In genomic region chr16:33920761-33921545, GRCh38 we compare ENCODE assay signal across 8 cellular contexts.
A peak's percentile ranks its signal among the peaks of the same experiment; 100 is the strongest.
DNase-seq lines count a peak whose midpoint lies in the region; ATAC-seq, FAIRE-seq and TF ChIP-seq lines count a peak whose summit lies in the region.
"Not testable (repeated sequence)": the region's sequence is repeated elsewhere in the genome, so short reads cannot be mapped to it uniquely, and the experiment has no call there.

No MANE protein-coding gene starts in this region.

- FAIRE-seq in HepG2 (lab: Jason Lieb, UNC) = not testable (repeated sequence)

- not testable (repeated sequence) for H3K79me2 ChIP-seq in HepG2 (ENCODE audit: insufficient read depth, low read length)

- DNase-seq in CD4-positive, alpha-beta T cell; HFFc6; RWPE2 (ENCODE audit: low spot score); HepG2 (ENCODE audit: low spot score); omental fat pad (ENCODE audit: low spot score): not testable (repeated sequence)
- DNase-seq in activated CD8-positive, alpha-beta T cell treated with anti-CD3 and anti-CD28 coated beads, Interleukin-2, amount 10 ng/mL, durations not matched to agents 7 days and 5 days = peak; percentile 19
- DNase-seq in testis = peak; percentile 27

- POLR2A ChIA-PET in CD4-positive, alpha-beta T cell (lab: Charles Lee); activated CD8-positive, alpha-beta T cell treated with anti-CD3 and anti-CD28 coated beads, Interleukin-2, amount 10 ng/mL, durations not matched to agents 7 days and 5 days (lab: Charles Lee); HepG2 (lab: Yijun Ruan, JAX): not testable (repeated sequence)

- H3K27ac Mint-ChIP-seq in CD4-positive, alpha-beta T cell; HFFc6; activated CD8-positive, alpha-beta T cell treated with anti-CD3 and anti-CD28 coated beads, Interleukin-2, amount 10 ng/mL, durations not matched to agents 7 days and 5 days: not testable (repeated sequence)

- H3K4me1 Mint-ChIP-seq in CD4-positive, alpha-beta T cell (ENCODE audit: low read depth); HFFc6 (ENCODE audit: low read depth); activated CD8-positive, alpha-beta T cell treated with anti-CD3 and anti-CD28 coated beads, Interleukin-2, amount 10 ng/mL, durations not matched to agents 7 days and 5 days (ENCODE audit: low read depth): not testable (repeated sequence)

- not testable (repeated sequence) for TF ChIP-seq CTCF in CD4-positive, alpha-beta T cell (IDR thresholded peaks at IDR 0.05); RWPE2 (IDR thresholded peaks at IDR 0.05; ENCODE audit: poor library complexity, severe bottlenecking); HepG2 (CRISPR knock-in tag; IDR thresholded peaks at IDR 0.05); omental fat pad (IDR thresholded peaks at IDR 0.05)
- TF ChIP-seq CTCF in HFFc6 (IDR thresholded peaks at IDR 0.05) (peak; percentile 51; the same call in 1 of the 2 replicates), testis (IDR thresholded peaks at IDR 0.05) (peak in 1 of 3 experiments; percentile 9)

- BruUV-seq in HepG2 (replicated peaks; lab: Mats Ljungman, UMichigan) = not testable (repeated sequence)

- H3K36me3 Mint-ChIP-seq in CD4-positive, alpha-beta T cell (ENCODE audit: low read depth); HFFc6 (ENCODE audit: low read depth); activated CD8-positive, alpha-beta T cell treated with anti-CD3 and anti-CD28 coated beads, Interleukin-2, amount 10 ng/mL, durations not matched to agents 7 days and 5 days (ENCODE audit: low read depth): not testable (repeated sequence)

- intact Hi-C loops in CD4-positive, alpha-beta T cell (cut with DNase I, micrococcal nuclease); HepG2 (cut with micrococcal nuclease; ENCODE audit: unreplicated experiment); testis (cut with DNase I; ENCODE audit: low total_unique reads): not testable (repeated sequence)

- in situ Hi-C loops in HepG2 (cut with HindIII; ENCODE audit: extremely low pct_ligation_motif_present, low pct_unique_long_range_greater_than_20kb) = not testable (repeated sequence)

- CTCF ChIA-PET in CD4-positive, alpha-beta T cell (lab: Charles Lee); activated CD8-positive, alpha-beta T cell treated with anti-CD3 and anti-CD28 coated beads, Interleukin-2, amount 10 ng/mL, durations not matched to agents 7 days and 5 days (lab: Charles Lee); HepG2 (lab: Yijun Ruan, JAX; ENCODE audit: low intra/inter-chr PET ratio, low total read pairs): not testable (repeated sequence)

- WGBS in HepG2 (ENCODE audit: low lambda C conversion rate) = 0% methylated on average over 2 of the region's 18 CpGs
- 51% methylated on average over 3 of the region's 18 CpGs; no CpG with 5 or more reads in 1 of the 2 donors for WGBS in testis, 2 donors

- not testable (repeated sequence) for H3K4me2 ChIP-seq in HepG2 (ENCODE audit: low read depth, low read length)

- TF ChIP-seq POLR2A in HepG2 (IDR thresholded peaks at IDR 0.05; ENCODE audit: insufficient read depth in 1 of 2, low read depth in 2 of 2, low read length in 2 of 2); testis (IDR thresholded peaks at IDR 0.05): not testable (repeated sequence)

- not testable (repeated sequence) for H4K20me1 ChIP-seq in HepG2 (ENCODE audit: insufficient read depth, low read length)

- H3K27me3 Mint-ChIP-seq in CD4-positive, alpha-beta T cell; HFFc6 (ENCODE audit: insufficient read depth); activated CD8-positive, alpha-beta T cell treated with anti-CD3 and anti-CD28 coated beads, Interleukin-2, amount 10 ng/mL, durations not matched to agents 7 days and 5 days (ENCODE audit: low read depth): not testable (repeated sequence)

- H3K36me3 ChIP-seq in RWPE2 (ENCODE audit: low read depth); HepG2 (replicated peaks in 1 of 2; ENCODE audit: control insufficient read depth in 1 of 2, insufficient read depth in 2 of 2, low read length in 2 of 2); testis (ENCODE audit: low read depth, missing control alignments): not testable (repeated sequence)

- not testable (repeated sequence) for H3K9ac ChIP-seq in HepG2 (ENCODE audit: insufficient read depth, low read depth, low read length)

- not testable (repeated sequence) for H3K27me3 ChIP-seq in CD4-positive, alpha-beta T cell (ENCODE audit: control insufficient read depth, insufficient read depth, low read length); RWPE2 (ENCODE audit: insufficient read depth, poor library complexity, severe bottlenecking); HepG2 (ENCODE audit: control insufficient read depth in 1 of 2, insufficient read depth in 2 of 2, low read length in 2 of 2); testis

- not testable (repeated sequence) for TF ChIP-seq EP300 in HepG2 (IDR thresholded peaks at IDR 0.05; ENCODE audit: low read depth in 2 of 2, low read length in 2 of 2); HepG2 (CRISPR knock-in tag; IDR thresholded peaks at IDR 0.05; ENCODE audit: borderline replicate concordance)

- TF ChIP-seq RAD21 in HepG2 (CRISPR knock-in tag; IDR thresholded peaks at IDR 0.05) = not testable (repeated sequence)

- H3K27ac ChIP-seq in CD4-positive, alpha-beta T cell (ENCODE audit: low read depth, low read length); RWPE2 (ENCODE audit: poor library complexity, severe bottlenecking); HepG2 (ENCODE audit: extremely low read length, insufficient read depth, low read length); testis: not testable (repeated sequence)

- not testable (repeated sequence) for H3K9me3 ChIP-seq in CD4-positive, alpha-beta T cell (ENCODE audit: control insufficient read depth, low read length); RWPE2 (ENCODE audit: severe bottlenecking); HepG2 (ENCODE audit: low read length); testis

- H3K4me1 ChIP-seq in RWPE2 (ENCODE audit: insufficient read depth, poor library complexity, severe bottlenecking); HepG2 (ENCODE audit: insufficient read depth, low read length); testis: not testable (repeated sequence)

- H3K4me3 ChIP-seq in RWPE2 (ENCODE audit: severe bottlenecking); HepG2 (replicated peaks in 1 of 3; ENCODE audit: insufficient read depth in 1 of 3, low read depth in 2 of 3, low read length in 3 of 3); testis: not testable (repeated sequence)

- peak; percentile 56 for ATAC-seq in CD4-positive, alpha-beta T cell (ENCODE audit: poor library complexity)
- ATAC-seq in RWPE2 (ENCODE audit: low read depth) (peak; percentile 35; the same call in 1 of the 3 replicates), esophagus mucosa (peak; percentile 41), HepG2 (peak; percentile 96), omental fat pad (ENCODE audit: low FRiP score) (peak; percentile 28)
- ATAC-seq in activated CD8-positive, alpha-beta T cell treated with anti-CD3 and anti-CD28 coated beads, Interleukin-2, amount 10 ng/mL, durations not matched to agents 7 days and 5 days = peak; percentile 42

- not testable (repeated sequence) for H2AFZ ChIP-seq in HepG2 (ENCODE audit: low read length)

- not testable (repeated sequence) for H3K4me3 Mint-ChIP-seq in CD4-positive, alpha-beta T cell; HFFc6; activated CD8-positive, alpha-beta T cell treated with anti-CD3 and anti-CD28 coated beads, Interleukin-2, amount 10 ng/mL, durations not matched to agents 7 days and 5 days

- H3K9me3 Mint-ChIP-seq in CD4-positive, alpha-beta T cell; HFFc6; activated CD8-positive, alpha-beta T cell treated with anti-CD3 and anti-CD28 coated beads, Interleukin-2, amount 10 ng/mL, durations not matched to agents 7 days and 5 days (ENCODE audit: insufficient read depth): not testable (repeated sequence)

TF ChIP-seq in HepG2, 621 proteins besides CTCF, POLR2A, EP300 and RAD21:
- TF ChIP-seq STAG1 (CRISPR knock-in tag; IDR thresholded peaks at IDR 0.05) = peak; percentile 48; the same call in 1 of the 2 replicates

Comparison
In these comparisons a context has a peak if more than half of its experiments do, and no peak if none do; other contexts are left out.
1. ATAC-seq: peak in every context shown above with its lines; median percentile 96 in HepG2; 56 in CD4-positive, alpha-beta T cell; 42 in activated CD8-positive, alpha-beta T cell treated with anti-CD3 and anti-CD28 coated beads, Interleukin-2, amount 10 ng/mL, durations not matched to agents 7 days and 5 days; 41 in esophagus mucosa; 35 in RWPE2; 28 in omental fat pad.